In genomic region chr4:148850257-148850995, GRCh38 we compare ENCODE assay signal across 2 cellular contexts.
A peak's percentile ranks its signal among the peaks of the same experiment; 100 is the strongest.
TF ChIP-seq lines count a peak whose summit lies in the region.

No MANE protein-coding gene starts in this region.

TF ChIP-seq in GM23338, 12 proteins besides CTCF, POLR2A, EP300 and RAD21 (continued from another document):
- TF ChIP-seq CREB1 (CRISPR knock-in tag; IDR thresholded peaks at IDR 0.05; ENCODE audit: low read depth) (no peak), ETS1 (IDR thresholded peaks at IDR 0.05) (no peak), ZNF114 (CRISPR knock-in tag; IDR thresholded peaks at IDR 0.05) (no peak), REST (IDR thresholded peaks at IDR 0.05; ENCODE audit: unreplicated experiment) (no peak), STAT1 (IDR thresholded peaks at IDR 0.05; ENCODE audit: unreplicated experiment) (no peak), ZNF462 (CRISPR knock-in tag; IDR thresholded peaks at IDR 0.05) (no peak)

TF ChIP-seq in HepG2, 621 proteins besides CTCF, POLR2A, EP300 and RAD21:
- TF ChIP-seq CREB3 (CRISPR knock-in tag; IDR thresholded peaks at IDR 0.05) (no peak), CEBPB (IDR thresholded peaks at IDR 0.05; ENCODE audit: borderline replicate concordance, low read depth, low read length) (peak; percentile 35; the same call in 1 of the 2 replicates), THRA (CRISPR knock-in tag; IDR thresholded peaks at IDR 0.05; ENCODE audit: borderline replicate concordance) (peak; percentile 71; the same call in 1 of the 2 replicates), POGK (CRISPR knock-in tag; conservative IDR thresholded peaks at IDR 0.05) (no peak)
